ENCODE assay signal across 27 cellular contexts in genomic region chr11:1358286-1358685, GRCh38. TPM values are rescaled to one million over a fixed set of nuclear protein-coding genes. Genes with fewer than 3 reads are reported as not detected.
DNase-seq lines count a peak whose midpoint lies in the region; ATAC-seq, FAIRE-seq and TF ChIP-seq lines count a peak whose summit lies in the region.
"Had no signal": no experiment of that assay in that cellular context is flagged by ENCODE, and none has a peak within 500 bp of the region (broad histone marks: within the 10 kb centered on the region; RNA-seq: fewer than 3 reads in every experiment).

No MANE protein-coding gene starts in this region.

- peak; percentile 33 for DNase-seq in CD14-positive monocyte (ENCODE audit: low spot score)
- DNase-seq in cerebellar cortex (ENCODE audit: low spot score) = peak; percentile 38
- DNase-seq in right atrium auricular region (ENCODE audit: low spot score) = peak; percentile 65
- DNase-seq in pancreas = no peak
- DNase-seq in GOT3 (lab: John Stamatoyannopoulos, UW) = no peak
- DNase-seq in NCI-H69 (lab: John Stamatoyannopoulos, UW) = no peak
- DNase-seq in NCI-H1105 treated with DMSO at 0.1 percent for 48 hours (lab: John Stamatoyannopoulos, UW) = no peak
- DNase-seq: activated CD8-positive, alpha-beta memory T cell treated with anti-CD3 and anti-CD28 coated beads, Interleukin-2, amount 50 U/mL, for 4 hours; activated naive CD8-positive, alpha-beta T cell treated with anti-CD3 and anti-CD28 coated beads, Interleukin-2, amount 10 ng/mL, durations not matched to agents 7 days and 5 days; DMS153; effector memory CD8-positive, alpha-beta T cell; GF-D8; glutamatergic neuron; NCI-H1092; NCI-H2029; NCI-H226; NCI-H82; Peyer's patch; small intestine; T-helper 2 cell had no signal

- no peak overlapping the region for H3K4me3 ChIP-seq in right atrium auricular region
- H3K4me3 ChIP-seq in pancreas = no peak overlapping the region
- H3K4me3 ChIP-seq: Peyer's patch had no signal

- H3K27ac ChIP-seq in right atrium auricular region = no peak overlapping the region
- no peak overlapping the region for H3K27ac ChIP-seq in pancreas
- H3K27ac ChIP-seq: Peyer's patch had no signal

- H3K36me3 ChIP-seq in right atrium auricular region (no peaks in the 10 kb centered on the region), pancreas (no peaks in the 10 kb centered on the region)
- H3K36me3 ChIP-seq: Peyer's patch had no signal

- no peaks in the 10 kb centered on the region for H3K27me3 ChIP-seq in right atrium auricular region
- no peaks in the 10 kb centered on the region for H3K27me3 ChIP-seq in pancreas
- H3K27me3 ChIP-seq: Peyer's patch had no signal

- peaks cover 2 to 9% (median 4%) of the 10 kb centered on the region in 7 donors for H3K9me3 Mint-ChIP-seq in CD14-positive monocyte
- H3K9me3 Mint-ChIP-seq: activated naive CD8-positive, alpha-beta T cell treated with anti-CD3 and anti-CD28 coated beads, Interleukin-2, amount 10 ng/mL, durations not matched to agents 7 days and 5 days; CD8-positive, alpha-beta memory T cell; effector memory CD8-positive, alpha-beta T cell; stimulated activated memory B cell treated with anti-CD40 and anti-IgM and Interleukin-4, amounts not matched to agents 10 μg/mL and 1 μg/mL and 100 μg/mL, for 72 hours had no signal

- TF ChIP-seq CTCF in CD14-positive monocyte (IDR thresholded peaks at IDR 0.05) = no peak
- no peak for TF ChIP-seq CTCF in right atrium auricular region (IDR thresholded peaks at IDR 0.05)
- no peak for TF ChIP-seq CTCF in pancreas (IDR thresholded peaks at IDR 0.05)

- H3K36me3 Mint-ChIP-seq in CD14-positive monocyte = no peaks in the 10 kb centered on the region
- H3K36me3 Mint-ChIP-seq: activated naive CD8-positive, alpha-beta T cell treated with anti-CD3 and anti-CD28 coated beads, Interleukin-2, amount 10 ng/mL, durations not matched to agents 7 days and 5 days; CD8-positive, alpha-beta memory T cell; stimulated activated memory B cell treated with anti-CD40 and anti-IgM and Interleukin-4, amounts not matched to agents 10 μg/mL and 1 μg/mL and 100 μg/mL, for 72 hours had no signal

- H3K27ac Mint-ChIP-seq in CD14-positive monocyte = no peak overlapping the region
- H3K27ac Mint-ChIP-seq: activated naive CD8-positive, alpha-beta T cell treated with anti-CD3 and anti-CD28 coated beads, Interleukin-2, amount 10 ng/mL, durations not matched to agents 7 days and 5 days; CD8-positive, alpha-beta memory T cell; effector memory CD8-positive, alpha-beta T cell; progenitor cell of endocrine pancreas; stimulated activated memory B cell treated with anti-CD40 and anti-IgM and Interleukin-4, amounts not matched to agents 10 μg/mL and 1 μg/mL and 100 μg/mL, for 72 hours; WTC11 had no signal

- FAIRE-seq in pancreas (lab: Jason Lieb, UNC) = no peak
- FAIRE-seq: colon, small intestine had no signal

- intact Hi-C loops in CD14-positive monocyte (cut with micrococcal nuclease) = no loop called here
- intact Hi-C loops in pancreas (cut with DNase I) = no loop called here

- peaks cover 11 to 15% (median 12%) of the 10 kb centered on the region in 3 donors for H3K27me3 Mint-ChIP-seq in CD14-positive monocyte (ENCODE audit: low read depth in 3 of 3)

- WGBS in pancreas, 2 donors = 69 to 72% methylated on average over 16 of the region's 16 CpGs

- ATAC-seq in pancreas (peak in 3 of 4 donors; percentile 24 to 35 (median 30)), HG03460 (IDR thresholded peaks at IDR 0.05; ENCODE audit: unreplicated experiment) (no peak)
- ATAC-seq: effector memory CD8-positive, alpha-beta T cell; esophagus mucosa; stimulated activated memory B cell treated with anti-CD40 and anti-IgM and Interleukin-4, amounts not matched to agents 10 μg/mL and 1 μg/mL and 100 μg/mL, for 72 hours; WTC11 had no signal

- H3K4me3 Mint-ChIP-seq in CD14-positive monocyte = no peak overlapping the region
- H3K4me3 Mint-ChIP-seq: activated naive CD8-positive, alpha-beta T cell treated with anti-CD3 and anti-CD28 coated beads, Interleukin-2, amount 10 ng/mL, durations not matched to agents 7 days and 5 days; CD8-positive, alpha-beta memory T cell; effector memory CD8-positive, alpha-beta T cell; stimulated activated memory B cell treated with anti-CD40 and anti-IgM and Interleukin-4, amounts not matched to agents 10 μg/mL and 1 μg/mL and 100 μg/mL, for 72 hours; WTC11 had no signal

- H3K4me1 Mint-ChIP-seq in CD14-positive monocyte = no peaks in the 10 kb centered on the region
- H3K4me1 Mint-ChIP-seq: activated naive CD8-positive, alpha-beta T cell treated with anti-CD3 and anti-CD28 coated beads, Interleukin-2, amount 10 ng/mL, durations not matched to agents 7 days and 5 days; CD8-positive, alpha-beta memory T cell; stimulated activated memory B cell treated with anti-CD40 and anti-IgM and Interleukin-4, amounts not matched to agents 10 μg/mL and 1 μg/mL and 100 μg/mL, for 72 hours; WTC11 had no signal

- no peaks in the 10 kb centered on the region for H3K9me3 ChIP-seq in right atrium auricular region
- no peaks in the 10 kb centered on the region for H3K9me3 ChIP-seq in pancreas
- H3K9me3 ChIP-seq: Peyer's patch had no signal

- H3K4me1 ChIP-seq in right atrium auricular region (no peaks in the 10 kb centered on the region), pancreas (peaks cover 0 to 7% (median 0%) of the 10 kb centered on the region in 3 donors)
- H3K4me1 ChIP-seq: Peyer's patch had no signal

RNA-seq across cellular contexts. Expression of gene BRSK2, which starts 31.4 kb away (rescaled TPM):
- polyA plus RNA-seq in CD14-positive monocyte (not detected), pancreas (100 to 1,000 TPM in 1 of 2 donors, 10 to 100 TPM in 1; 77.0 to 215 TPM)
- total RNA-seq in right atrium auricular region (under 1 TPM; 0.19 to 0.51 TPM), pancreas (10 to 100 TPM; 44.2 to 77.6 (median 62.0) TPM)

RNA-seq across cellular contexts. Expression of gene TOLLIP, which starts 48.9 kb away (rescaled TPM):
- polyA plus RNA-seq in CD14-positive monocyte = 10 to 100 TPM; 67.9 to 71.7 TPM
- total RNA-seq in right atrium auricular region = 10 to 100 TPM; 29.6 to 41.0 TPM
- 10 to 100 TPM; 41.6 to 69.8 (median 54.0) TPM for total RNA-seq in pancreas
- polyA plus RNA-seq in pancreas = 10 to 100 TPM; 35.2 to 35.6 TPM

Comparison
In these comparisons a context has a peak if more than half of its experiments do, and no peak if none do; other contexts are left out.
1. DNase-seq: peak in CD14-positive monocyte (single experiment), cerebellar cortex (single experiment) and right atrium auricular region (single experiment); none in pancreas (0 of 6), GOT3 (single experiment), NCI-H69 (single experiment) and NCI-H1105 treated with DMSO at 0.1 percent for 48 hours (single experiment).
2. RNA of gene BRSK2, which starts 31.4 kb away (total RNA-seq): 44.2 to 77.6 TPM in pancreas; 0.19 to 0.51 TPM in right atrium auricular region; every median in the first group is over 10 times any median in the second.